Comparison of ENCODE assay signal across 14 cellular contexts in genomic region chr2:127455566-127456493, GRCh38. TPM values are rescaled to one million over a fixed set of nuclear protein-coding genes. Genes with fewer than 3 reads are reported as not detected.
A peak's percentile ranks its signal among the peaks of the same experiment; 100 is the strongest.
DNase-seq lines count a peak whose midpoint lies in the region; ATAC-seq and TF ChIP-seq lines count a peak whose summit lies in the region.
"Had no signal": no experiment of that assay in that cellular context is flagged by ENCODE, and none has a peak within 500 bp of the region (broad histone marks: within the 10 kb centered on the region; RNA-seq: fewer than 3 reads in every experiment).

No MANE protein-coding gene starts in this region.

- H3K9me3 Mint-ChIP-seq in activated naive CD8-positive, alpha-beta T cell (ENCODE audit: low read depth) = no peaks in the 10 kb centered on the region
- H3K9me3 Mint-ChIP-seq in activated naive CD8-positive, alpha-beta T cell treated with anti-CD3 and anti-CD28 coated beads for 36 hours = no peaks in the 10 kb centered on the region

- intact Hi-C loops in left colon (cut with DNase I, micrococcal nuclease) (no loop called here), transverse colon (cut with DNase I; ENCODE audit: low total_unique reads) (no loop called here)

- DNase-seq in activated naive CD8-positive, alpha-beta T cell treated with anti-CD3 and anti-CD28 coated beads for 36 hours = no peak
- DNase-seq in WERI-Rb-1 (no peak), left colon (peak; percentile 38 to 57), transverse colon (peak; percentile 44), omental fat pad (ENCODE audit: low spot score) (no peak)
- DNase-seq: activated CD8-positive, alpha-beta memory T cell treated with anti-CD3 and anti-CD28 coated beads, Interleukin-2, amount 50 U/mL, for 48 hours; GDM1; heart right ventricle; NCI-H1694 treated with DMSO at 0.1 percent for 48 hours had no signal

- H3K36me3 ChIP-seq in WERI-Rb-1 = no peaks in the 10 kb centered on the region
- no peaks in the 10 kb centered on the region for H3K36me3 ChIP-seq in transverse colon
- H3K36me3 ChIP-seq: vagina had no signal

- H3K4me3 ChIP-seq in WERI-Rb-1 (ENCODE audit: low read depth, low read length) (no peak overlapping the region), transverse colon (no peak overlapping the region)
- H3K4me3 ChIP-seq: heart right ventricle, skin epidermis, vagina had no signal

- TF ChIP-seq CTCF in WERI-Rb-1 (IDR thresholded peaks at IDR 0.05; ENCODE audit: low read depth, low read length) = no peak
- no peak for TF ChIP-seq CTCF in transverse colon (IDR thresholded peaks at IDR 0.05)
- TF ChIP-seq CTCF in omental fat pad (IDR thresholded peaks at IDR 0.05) = no peak

- peak overlapping the region; percentile 5; the same call in 1 of the 2 replicates for H3K27ac ChIP-seq in WERI-Rb-1
- peak overlapping the region; percentile 76 to 85 (median 78) for H3K27ac ChIP-seq in transverse colon
- H3K27ac ChIP-seq: heart right ventricle, skin epidermis, vagina had no signal

- H3K4me3 Mint-ChIP-seq in activated naive CD8-positive, alpha-beta T cell = peak overlapping the region; percentile 32
- H3K4me3 Mint-ChIP-seq in activated naive CD8-positive, alpha-beta T cell treated with anti-CD3 and anti-CD28 coated beads for 36 hours = no peak overlapping the region

- 53 to 80% methylated on average over 9 to 13 of the region's 13 CpGs for WGBS in transverse colon (ENCODE audit: low coverage in 1 of 2), 2 donors

- no peaks in the 10 kb centered on the region for H3K4me1 Mint-ChIP-seq in activated naive CD8-positive, alpha-beta T cell (ENCODE audit: low read depth)
- H3K4me1 Mint-ChIP-seq in activated naive CD8-positive, alpha-beta T cell treated with anti-CD3 and anti-CD28 coated beads for 36 hours = no peaks in the 10 kb centered on the region

- no peak for TF ChIP-seq POLR2A in transverse colon (IDR thresholded peaks at IDR 0.05)

- H3K36me3 Mint-ChIP-seq in activated naive CD8-positive, alpha-beta T cell = peaks cover 16% of the 10 kb centered on the region
- peaks cover 4% of the 10 kb centered on the region for H3K36me3 Mint-ChIP-seq in activated naive CD8-positive, alpha-beta T cell treated with anti-CD3 and anti-CD28 coated beads for 36 hours

- H3K4me1 ChIP-seq in transverse colon = peaks cover 0 to 19% (median 8%) of the 10 kb centered on the region in 4 donors
- H3K4me1 ChIP-seq: heart right ventricle, vagina had no signal

- no peak overlapping the region for H3K27ac Mint-ChIP-seq in activated naive CD8-positive, alpha-beta T cell
- no peak overlapping the region for H3K27ac Mint-ChIP-seq in activated naive CD8-positive, alpha-beta T cell treated with anti-CD3 and anti-CD28 coated beads for 36 hours

- peak; percentile 77 for ATAC-seq in left colon
- ATAC-seq in HG02588 (IDR thresholded peaks at IDR 0.05; ENCODE audit: unreplicated experiment) = no peak
- no peak for ATAC-seq in HG03439 (IDR thresholded peaks at IDR 0.05; ENCODE audit: unreplicated experiment)
- no peak for ATAC-seq in omental fat pad (ENCODE audit: low FRiP score)
- ATAC-seq: heart right ventricle had no signal

- no peak for TF ChIP-seq EP300 in transverse colon (IDR thresholded peaks at IDR 0.05; ENCODE audit: low read depth)

- no peaks in the 10 kb centered on the region for H3K9me3 ChIP-seq in WERI-Rb-1 (ENCODE audit: severe bottlenecking)
- H3K9me3 ChIP-seq in transverse colon = no peaks in the 10 kb centered on the region
- H3K9me3 ChIP-seq: heart right ventricle, vagina had no signal

- H3K27me3 ChIP-seq in WERI-Rb-1 (ENCODE audit: insufficient read depth, low read depth, severe bottlenecking) (no peaks in the 10 kb centered on the region), transverse colon (no peaks in the 10 kb centered on the region)
- H3K27me3 ChIP-seq: heart right ventricle, vagina had no signal

- in situ Hi-C loops in transverse colon (cut with MboI; ENCODE audit: low pct_ligation_motif_present in 1 of 4, low pct_unique_long_range_greater_than_20kb in 1 of 4, low sequenced_read_pairs in 3 of 4) = no loop called here

- H3K27me3 Mint-ChIP-seq in activated naive CD8-positive, alpha-beta T cell = no peaks in the 10 kb centered on the region
- no peaks in the 10 kb centered on the region for H3K27me3 Mint-ChIP-seq in activated naive CD8-positive, alpha-beta T cell treated with anti-CD3 and anti-CD28 coated beads for 36 hours

RNA-seq across cellular contexts. Expression of gene PROC, which starts 37.6 kb away (rescaled TPM):
- not detected for total RNA-seq in activated naive CD8-positive, alpha-beta T cell treated with anti-CD3 and anti-CD28 coated beads for 36 hours
- total RNA-seq in left colon (1 to 10 TPM; 2.9 to 3.6 TPM), transverse colon (1 to 10 TPM in 2 of 4 donors, not detected in 2; 2.9 to 3.0 TPM), omental fat pad (not detected)
- total RNA-seq: heart right ventricle, vagina had no signal

Comparison
In these comparisons a context has a peak if more than half of its experiments do, and no peak if none do; other contexts are left out.
1. DNase-seq: peak in left colon (2 of 2) and transverse colon (single experiment); none in activated naive CD8-positive, alpha-beta T cell treated with anti-CD3 and anti-CD28 coated beads for 36 hours (single experiment), WERI-Rb-1 (single experiment) and omental fat pad (single experiment).